In the genomic region with DNA sequence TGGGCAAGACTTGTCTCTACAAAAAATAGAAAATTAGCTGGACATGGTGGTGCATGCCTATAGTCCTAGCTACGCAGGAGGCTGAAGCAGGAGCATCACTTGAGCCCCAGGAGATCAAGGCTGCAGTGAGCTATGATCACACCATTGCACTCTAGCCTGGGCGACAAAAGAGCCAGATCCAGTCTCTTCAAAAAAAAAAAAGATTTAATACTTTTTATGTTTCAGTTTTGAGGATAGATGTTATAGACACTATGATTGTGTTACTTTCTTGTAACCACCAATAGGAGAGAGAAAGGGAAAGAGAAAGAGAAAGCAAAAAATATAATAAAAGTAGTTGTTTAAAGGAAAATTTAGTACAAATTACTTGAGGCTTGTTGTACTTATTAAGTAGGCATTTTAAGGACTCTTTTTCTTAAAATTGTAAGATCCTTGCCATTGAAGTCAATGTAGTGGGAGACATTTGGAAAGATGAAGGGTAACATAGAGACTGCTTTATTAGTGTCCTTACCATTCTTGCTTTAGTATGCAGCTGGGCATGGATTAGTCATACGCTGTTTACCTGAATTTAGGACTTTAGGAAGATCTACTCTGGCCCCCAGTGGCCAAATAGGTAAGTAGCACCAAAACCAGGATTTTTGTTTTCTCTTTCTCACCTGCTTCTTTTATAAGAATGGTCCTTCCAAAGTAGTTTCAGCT, we compare ENCODE assay signal across 8 cellular contexts. TPM values are rescaled to one million over a fixed set of nuclear protein-coding genes. Genes with fewer than 3 reads are reported as not detected.
DNase-seq lines count a peak whose midpoint lies in the region; ATAC-seq and TF ChIP-seq lines count a peak whose summit lies in the region.

No MANE protein-coding gene starts in this region.

- CTCF ChIA-PET in CD4-positive, alpha-beta T cell (lab: Charles Lee), result interaction anchor here (0.6 to 2.7 kb wide), 13 partner anchors 11 to 506 kb away, joined by 3 to 9 read pairs (median 4); partner anchors contain the start of genes GRAMD1C and NAA50

- H3K9ac ChIP-seq in duodenal mucosa (ENCODE audit: low read depth in 1 of 2, low read length in 2 of 2), result no peak overlapping the region

- no peaks in the 10 kb centered on the region for H3K9me3 ChIP-seq in CD4-positive, alpha-beta T cell (ENCODE audit: control insufficient read depth, low read length)
- no peaks in the 10 kb centered on the region for H3K9me3 ChIP-seq in duodenal mucosa (ENCODE audit: control insufficient read depth in 1 of 2, low read length in 2 of 2)

- DNase-seq in CD4-positive, alpha-beta T cell, result peak in 3 of 10 experiments; percentile 12 to 18 (median 15)
- peak; percentile 57 for DNase-seq in NCI-H1092 treated with DMSO at 0.1 percent for 48 hours (lab: John Stamatoyannopoulos, UW)
- DNase-seq in SW480 (ENCODE audit: low spot score), result peak; percentile 90
- peak; percentile 34 for DNase-seq in mucosa of gallbladder (ENCODE audit: low spot score)

- peak; percentile 73 for TF ChIP-seq CTCF in CD4-positive, alpha-beta T cell (IDR thresholded peaks at IDR 0.05)

- peak overlapping the region; percentile 18 for H3K4me3 Mint-ChIP-seq in CD4-positive, alpha-beta T cell

- ATAC-seq in CD4-positive, alpha-beta T cell (ENCODE audit: poor library complexity), result peak; percentile 96
- peak; percentile 98 for ATAC-seq in GM18511 (IDR thresholded peaks at IDR 0.05; ENCODE audit: unreplicated experiment)
- peak; percentile 99 for ATAC-seq in HG02884 (IDR thresholded peaks at IDR 0.05; ENCODE audit: unreplicated experiment)
- no peak for ATAC-seq in HG02970 (IDR thresholded peaks at IDR 0.05; ENCODE audit: low FRiP score, unreplicated experiment)

- peak overlapping the region; percentile 14 for H3K27ac Mint-ChIP-seq in CD4-positive, alpha-beta T cell

- no peaks in the 10 kb centered on the region for H3K9me3 Mint-ChIP-seq in CD4-positive, alpha-beta T cell

- H3K36me3 ChIP-seq in duodenal mucosa (ENCODE audit: control insufficient read depth in 1 of 2, insufficient read depth in 2 of 2, low read length in 2 of 2), result peaks cover 0 to 4% of the 10 kb centered on the region in 2 donors

- H3K27me3 Mint-ChIP-seq in CD4-positive, alpha-beta T cell, result no peaks in the 10 kb centered on the region

- peak overlapping the region; percentile 16 to 18 for H3K4me3 ChIP-seq in duodenal mucosa (ENCODE audit: low read depth in 1 of 2, low read length in 2 of 2)

- H3K36me3 Mint-ChIP-seq in CD4-positive, alpha-beta T cell (ENCODE audit: low read depth), result no peaks in the 10 kb centered on the region

- H3K4me1 ChIP-seq in duodenal mucosa (ENCODE audit: control insufficient read depth in 1 of 2, insufficient read depth in 2 of 2, low read length in 2 of 2), result no peaks in the 10 kb centered on the region

- peaks cover 5% of the 10 kb centered on the region for H3K4me1 Mint-ChIP-seq in CD4-positive, alpha-beta T cell (ENCODE audit: low read depth)

- no peaks in the 10 kb centered on the region for H3K27me3 ChIP-seq in CD4-positive, alpha-beta T cell (ENCODE audit: control insufficient read depth, insufficient read depth, low read length)
- H3K27me3 ChIP-seq in duodenal mucosa (ENCODE audit: control insufficient read depth in 1 of 2, insufficient read depth in 2 of 2, low read length in 2 of 2), result no peaks in the 10 kb centered on the region

- POLR2A ChIA-PET in CD4-positive, alpha-beta T cell (lab: Charles Lee), result no interaction called here

- H3K27ac ChIP-seq in CD4-positive, alpha-beta T cell (ENCODE audit: low read depth, low read length), result no peak overlapping the region
- no peak overlapping the region for H3K27ac ChIP-seq in duodenal mucosa (ENCODE audit: low read depth, low read length)

- intact Hi-C loops in CD4-positive, alpha-beta T cell (cut with DNase I, micrococcal nuclease), result loop anchor here (1.0 to 2.0 kb wide), 2 partner anchors 68 to 176 kb away; no protein-coding TSS in a partner anchor

RNA-seq across cellular contexts. Expression of gene ZDHHC23, which starts 35.1 kb away (rescaled TPM):
- total RNA-seq in CD4-positive, alpha-beta T cell, result 1 to 10 TPM; 3.2 TPM
- total RNA-seq in mucosa of gallbladder, result 7.7 TPM
